16 cellular contexts compared by ENCODE assay signal in the genomic region with DNA sequence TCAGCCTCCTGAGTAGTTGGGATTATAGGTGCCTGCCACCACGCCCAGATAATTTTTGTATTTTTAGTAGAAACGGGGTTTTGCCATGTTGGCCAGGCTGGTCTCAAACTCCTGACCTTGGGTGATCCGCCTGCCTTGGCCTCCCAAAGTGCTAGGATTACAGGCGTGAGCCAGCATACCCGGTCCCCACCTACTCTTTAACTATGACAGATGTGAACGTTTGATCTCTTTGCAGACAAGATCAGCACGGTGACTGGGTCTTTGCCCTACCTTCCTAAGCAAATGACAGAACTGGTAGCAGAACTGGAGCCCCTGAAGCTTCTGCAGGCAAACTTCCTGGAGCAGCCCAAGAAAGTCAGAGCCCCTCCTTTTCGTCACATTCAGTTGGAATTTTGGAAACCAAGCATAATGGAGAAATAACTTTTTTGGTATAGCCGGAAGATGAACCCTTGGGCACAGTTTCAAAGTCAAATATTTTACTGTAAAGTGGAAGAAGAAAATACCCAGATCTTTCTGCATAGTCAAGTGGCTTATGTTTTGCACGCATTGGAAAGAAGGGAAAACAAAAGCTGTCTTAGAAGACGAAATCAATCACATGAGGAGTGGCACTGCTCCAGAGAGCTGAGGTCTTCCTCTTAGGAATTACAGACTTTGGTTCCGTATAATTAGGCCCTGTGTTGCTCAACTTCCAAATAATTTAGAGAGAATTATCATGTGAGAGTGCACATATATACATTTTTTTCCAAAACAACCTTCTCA.
DNase-seq lines count a peak whose midpoint lies in the region; ATAC-seq and TF ChIP-seq lines count a peak whose summit lies in the region.
"Had no signal": no experiment of that assay in that cellular context is flagged by ENCODE, and none has a peak within 500 bp of the region (broad histone marks: within the 10 kb centered on the region; RNA-seq: fewer than 3 reads in every experiment).

No MANE protein-coding gene starts in this region.

- H3K36me3 ChIP-seq in heart left ventricle (peaks cover 0 to 3% (median 0%) of the 10 kb centered on the region in 9 donors), esophagus muscularis mucosa (no peaks in the 10 kb centered on the region), vagina (no peaks in the 10 kb centered on the region)

- ATAC-seq in heart left ventricle (no peak), left ventricle myocardium superior (no peak), HG03196 (IDR thresholded peaks at IDR 0.05; ENCODE audit: unreplicated experiment) (no peak)
- ATAC-seq: Panc1, T-helper 17 cell had no signal

- no peak overlapping the region for H3K4me3 Mint-ChIP-seq in nephron progenitor cell
- H3K4me3 Mint-ChIP-seq: activated T-helper 1 cell treated with anti-CD3 and anti-CD28 coated beads, Interleukin-12 subunit alpha, Interleukin-12 subunit beta, Interleukin-2, Interleukin-4 antibody, amounts not matched to agents 30 ng/mL and 10 ng/mL and 1 ng/mL, durations not matched to agents 14 hours and 24 hours and 36 hours; HFFc6; T-helper 17 cell had no signal

- peak overlapping the region in 9 of 12 donors; percentile 6 to 86 (median 37) for H3K27ac ChIP-seq in heart left ventricle
- peak overlapping the region; percentile 75 to 86 (median 77) for H3K27ac ChIP-seq in esophagus muscularis mucosa (replicated peaks in 1 of 4)
- peak overlapping the region; percentile 42 for H3K27ac ChIP-seq in vagina

- no peak overlapping the region for H3K27ac Mint-ChIP-seq in nephron progenitor cell
- H3K27ac Mint-ChIP-seq: activated T-helper 1 cell treated with anti-CD3 and anti-CD28 coated beads, Interleukin-12 subunit alpha, Interleukin-12 subunit beta, Interleukin-2, Interleukin-4 antibody, amounts not matched to agents 30 ng/mL and 10 ng/mL and 1 ng/mL, durations not matched to agents 14 hours and 24 hours and 36 hours; HFFc6; T-helper 17 cell had no signal

- TF ChIP-seq EP300 in esophagus muscularis mucosa (IDR thresholded peaks at IDR 0.05) = no peak

- H3K4me1 ChIP-seq in heart left ventricle (peaks cover 2 to 87% (median 50%) of the 10 kb centered on the region in 12 donors), esophagus muscularis mucosa (peaks cover 68 to 91% (median 77%) of the 10 kb centered on the region in 4 donors), vagina (peaks cover 8% of the 10 kb centered on the region)

- TF ChIP-seq POLR2A in heart left ventricle (IDR thresholded peaks at IDR 0.05) (no peak), esophagus muscularis mucosa (IDR thresholded peaks at IDR 0.05; ENCODE audit: low read depth) (no peak), vagina (IDR thresholded peaks at IDR 0.05) (no peak)

- peaks cover 58% of the 10 kb centered on the region for H3K4me1 Mint-ChIP-seq in nephron progenitor cell

- TF ChIP-seq CTCF in heart left ventricle (IDR thresholded peaks at IDR 0.05) (no peak), esophagus muscularis mucosa (IDR thresholded peaks at IDR 0.05) (no peak), vagina (IDR thresholded peaks at IDR 0.05) (no peak), nephron progenitor cell (IDR thresholded peaks at IDR 0.05) (no peak)

- no peaks in the 10 kb centered on the region for H3K27me3 Mint-ChIP-seq in nephron progenitor cell (ENCODE audit: low read depth, poor library complexity)

- H3K9me3 ChIP-seq in heart left ventricle (no peaks in the 10 kb centered on the region), esophagus muscularis mucosa (no peaks in the 10 kb centered on the region), vagina (no peaks in the 10 kb centered on the region)

- no peaks in the 10 kb centered on the region for H3K9me3 Mint-ChIP-seq in nephron progenitor cell
- H3K9me3 Mint-ChIP-seq: activated T-helper 1 cell treated with anti-CD3 and anti-CD28 coated beads, Interleukin-12 subunit alpha, Interleukin-12 subunit beta, Interleukin-2, Interleukin-4 antibody, amounts not matched to agents 30 ng/mL and 10 ng/mL and 1 ng/mL, durations not matched to agents 14 hours and 24 hours and 36 hours; HFFc6 had no signal

- WGBS in heart left ventricle, 4 donors = 51 to 56% (median 52%) methylated on average over 11 to 12 of the region's 12 CpGs
- WGBS in esophagus muscularis mucosa = 49% methylated on average over 10 of the region's 12 CpGs

- no peak for DNase-seq in heart left ventricle
- DNase-seq in left ventricle myocardium superior = no peak
- no peak for DNase-seq in esophagus muscularis mucosa (ENCODE audit: extremely low spot score)
- peak; percentile 64 for DNase-seq in mucosa of gallbladder (ENCODE audit: low spot score)
- DNase-seq in vagina (ENCODE audit: extremely low spot score in 2 of 2) = no peak
- no peak for DNase-seq in nephron progenitor cell
- DNase-seq in NCI-H748 (lab: John Stamatoyannopoulos, UW; ENCODE audit: unreplicated experiment) = no peak
- DNase-seq: activated CD4-positive, alpha-beta T cell treated with anti-CD3 and anti-CD28 coated beads for 48 hours; erythroblast; HFFc6; NCI-H1092 treated with DMSO at 0.1 percent for 48 hours; NCI-H446; T-helper 17 cell had no signal

- intact Hi-C loops in heart left ventricle (cut with DNase I) (no loop called here), left ventricle myocardium superior (cut with micrococcal nuclease) (no loop called here), esophagus muscularis mucosa (cut with DNase I) (no loop called here), vagina (cut with DNase I) (no loop called here)

- no peak overlapping the region for H3K4me3 ChIP-seq in heart left ventricle
- peak overlapping the region in 2 of 4 donors; percentile 5 to 15 for H3K4me3 ChIP-seq in esophagus muscularis mucosa
- H3K4me3 ChIP-seq in vagina = no peak overlapping the region

- H3K36me3 Mint-ChIP-seq in nephron progenitor cell (ENCODE audit: low read depth) = no peaks in the 10 kb centered on the region

- no peaks in the 10 kb centered on the region for H3K27me3 ChIP-seq in heart left ventricle
- H3K27me3 ChIP-seq in esophagus muscularis mucosa = no peaks in the 10 kb centered on the region
- H3K27me3 ChIP-seq in vagina = no peaks in the 10 kb centered on the region
